ENCODE assay signal across 1 cellular context in the genomic region with DNA sequence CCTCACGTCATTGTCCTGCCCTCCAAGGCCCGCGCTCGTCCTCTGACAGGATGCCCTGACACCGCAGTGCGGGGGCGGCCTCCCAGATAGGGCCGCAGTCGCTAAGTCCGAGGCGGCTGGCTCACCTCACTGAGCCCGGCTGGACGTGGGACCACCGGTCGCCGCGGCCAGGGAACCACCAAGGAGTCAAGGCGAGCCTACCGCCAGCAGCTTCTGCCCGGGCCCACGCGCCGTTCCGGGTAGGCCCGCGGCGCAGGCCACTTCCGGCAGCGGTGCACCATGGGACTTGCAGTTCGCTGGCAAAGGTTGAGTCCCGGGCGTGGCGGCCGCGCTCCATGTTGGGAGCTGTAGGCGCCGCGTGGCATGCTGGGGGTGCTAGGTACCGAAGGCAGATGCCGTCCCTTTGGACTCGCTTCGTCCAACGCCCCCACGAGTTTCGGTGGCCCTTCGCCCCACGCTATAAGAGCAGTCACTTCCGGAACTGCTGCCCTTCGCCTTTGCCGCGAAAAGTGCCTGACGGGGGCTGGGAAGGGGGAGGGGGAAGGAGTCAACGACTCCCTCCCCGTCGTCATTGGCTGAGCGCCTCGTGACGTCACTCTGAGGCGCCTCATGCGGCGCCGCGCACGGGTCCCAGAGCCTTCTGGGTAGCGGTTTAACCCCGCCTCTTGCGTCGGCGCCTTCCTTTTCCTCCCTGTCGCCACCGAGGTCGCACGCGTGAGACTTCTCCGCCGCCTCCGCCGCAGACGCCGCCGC.
TF ChIP-seq lines count a peak whose summit lies in the region.

A gene (plus strand): TSS at position 681 of the 753 bp plus-strand sequence. CDS start 268 bp downstream, outside the sequence.

TF ChIP-seq in K562, 482 proteins besides CTCF, POLR2A, EP300 and RAD21 (continued from another document and continues in another):
- TF ChIP-seq, protein P1, sequence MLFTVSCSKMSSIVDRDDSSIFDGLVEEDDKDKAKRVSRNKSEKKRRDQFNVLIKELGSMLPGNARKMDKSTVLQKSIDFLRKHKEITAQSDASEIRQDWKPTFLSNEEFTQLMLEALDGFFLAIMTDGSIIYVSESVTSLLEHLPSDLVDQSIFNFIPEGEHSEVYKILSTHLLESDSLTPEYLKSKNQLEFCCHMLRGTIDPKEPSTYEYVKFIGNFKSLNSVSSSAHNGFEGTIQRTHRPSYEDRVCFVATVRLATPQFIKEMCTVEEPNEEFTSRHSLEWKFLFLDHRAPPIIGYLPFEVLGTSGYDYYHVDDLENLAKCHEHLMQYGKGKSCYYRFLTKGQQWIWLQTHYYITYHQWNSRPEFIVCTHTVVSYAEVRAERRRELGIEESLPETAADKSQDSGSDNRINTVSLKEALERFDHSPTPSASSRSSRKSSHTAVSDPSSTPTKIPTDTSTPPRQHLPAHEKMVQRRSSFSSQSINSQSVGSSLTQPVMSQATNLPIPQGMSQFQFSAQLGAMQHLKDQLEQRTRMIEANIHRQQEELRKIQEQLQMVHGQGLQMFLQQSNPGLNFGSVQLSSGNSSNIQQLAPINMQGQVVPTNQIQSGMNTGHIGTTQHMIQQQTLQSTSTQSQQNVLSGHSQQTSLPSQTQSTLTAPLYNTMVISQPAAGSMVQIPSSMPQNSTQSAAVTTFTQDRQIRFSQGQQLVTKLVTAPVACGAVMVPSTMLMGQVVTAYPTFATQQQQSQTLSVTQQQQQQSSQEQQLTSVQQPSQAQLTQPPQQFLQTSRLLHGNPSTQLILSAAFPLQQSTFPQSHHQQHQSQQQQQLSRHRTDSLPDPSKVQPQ (CRISPR knock-in tag; IDR thresholded peaks at IDR 0.05; ENCODE audit: borderline replicate concordance) = no peak
- TF ChIP-seq, protein P2, sequence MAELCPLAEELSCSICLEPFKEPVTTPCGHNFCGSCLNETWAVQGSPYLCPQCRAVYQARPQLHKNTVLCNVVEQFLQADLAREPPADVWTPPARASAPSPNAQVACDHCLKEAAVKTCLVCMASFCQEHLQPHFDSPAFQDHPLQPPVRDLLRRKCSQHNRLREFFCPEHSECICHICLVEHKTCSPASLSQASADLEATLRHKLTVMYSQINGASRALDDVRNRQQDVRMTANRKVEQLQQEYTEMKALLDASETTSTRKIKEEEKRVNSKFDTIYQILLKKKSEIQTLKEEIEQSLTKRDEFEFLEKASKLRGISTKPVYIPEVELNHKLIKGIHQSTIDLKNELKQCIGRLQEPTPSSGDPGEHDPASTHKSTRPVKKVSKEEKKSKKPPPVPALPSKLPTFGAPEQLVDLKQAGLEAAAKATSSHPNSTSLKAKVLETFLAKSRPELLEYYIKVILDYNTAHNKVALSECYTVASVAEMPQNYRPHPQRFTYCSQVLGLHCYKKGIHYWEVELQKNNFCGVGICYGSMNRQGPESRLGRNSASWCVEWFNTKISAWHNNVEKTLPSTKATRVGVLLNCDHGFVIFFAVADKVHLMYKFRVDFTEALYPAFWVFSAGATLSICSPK (IDR thresholded peaks at IDR 0.05; ENCODE audit: borderline replicate concordance) = no peak
- TF ChIP-seq C11orf30 (IDR thresholded peaks at IDR 0.05; ENCODE audit: low read depth) (peak; percentile 95), SREBF1 (IDR thresholded peaks at IDR 0.05; ENCODE audit: borderline replicate concordance, low read depth, low read length) (no peak), BRD9 (IDR thresholded peaks at IDR 0.05; ENCODE audit: low read depth, partially characterized antibody) (no peak), WHSC1 (IDR thresholded peaks at IDR 0.05; ENCODE audit: low read length) (no peak), SAFB (IDR thresholded peaks at IDR 0.05; ENCODE audit: borderline replicate concordance, low read depth, low read length) (no peak; the same call in 1 of the 2 replicates), HOXB6 (CRISPR knock-in tag; IDR thresholded peaks at IDR 0.05; ENCODE audit: borderline replicate concordance) (no peak), FOXA1 (IDR thresholded peaks at IDR 0.05; ENCODE audit: borderline replicate concordance) (no peak), SETDB1 (IDR thresholded peaks at IDR 0.05; ENCODE audit: low read length) (peak; percentile 50), SMARCC2 (IDR thresholded peaks at IDR 0.05; ENCODE audit: low read depth) (no peak), MCM2 (IDR thresholded peaks at IDR 0.05; ENCODE audit: low read depth) (no peak), HEY1 (CRISPR knock-in tag; IDR thresholded peaks at IDR 0.05; ENCODE audit: borderline replicate concordance) (no peak), MTA1 (IDR thresholded peaks at IDR 0.05; ENCODE audit: borderline replicate concordance) (peak; percentile 99), ZFX (CRISPR knock-in tag; IDR thresholded peaks at IDR 0.05) (peak; percentile 100), ZNF445 (CRISPR knock-in tag; IDR thresholded peaks at IDR 0.05; ENCODE audit: low read depth) (no peak), RBM15 (IDR thresholded peaks at IDR 0.05; ENCODE audit: insufficient read depth, low read length) (no peak), NUFIP1 (IDR thresholded peaks at IDR 0.05; ENCODE audit: partially characterized antibody) (no peak), MAZ (CRISPR knock-in tag; conservative IDR thresholded peaks at IDR 0.05 in 1 of 2, IDR thresholded peaks at IDR 0.05 in 1 of 2) (peak; percentile 91 to 98), HNRNPLL (IDR thresholded peaks at IDR 0.05; ENCODE audit: low read depth, low read length, poor library complexity, severe bottlenecking) (peak; percentile 61), ETV6 (IDR thresholded peaks at IDR 0.05; ENCODE audit: borderline replicate concordance in 1 of 2, low read depth in 2 of 2, low read length in 1 of 2) (no peak), ETV6 (CRISPR knock-in tag; IDR thresholded peaks at IDR 0.05; ENCODE audit: borderline replicate concordance) (no peak), POLR2AphosphoS5 (IDR thresholded peaks at IDR 0.05; ENCODE audit: control insufficient read depth, insufficient read depth, low read depth, low read length) (peak; percentile 95), RBM22 (IDR thresholded peaks at IDR 0.05; ENCODE audit: low read depth, low read length, poor library complexity, severe bottlenecking) (no peak), ZNF707 (CRISPR knock-in tag; conservative IDR thresholded peaks at IDR 0.05) (no peak), SPI1 (IDR thresholded peaks at IDR 0.05; ENCODE audit: borderline replicate concordance, low read depth, low read length) (peak; percentile 43), ETV5 (CRISPR knock-in tag; IDR thresholded peaks at IDR 0.05; ENCODE audit: low read depth) (peak; percentile 94), ZNF175 (CRISPR knock-in tag; IDR thresholded peaks at IDR 0.05; ENCODE audit: low read depth) (0 out of 2 replicates have a peak, but pooled peaks have one; percentile 33), ZNF253 (CRISPR knock-in tag; conservative IDR thresholded peaks at IDR 0.05) (no peak), ZSCAN29 (IDR thresholded peaks at IDR 0.05) (0 out of 2 replicates have a peak, but pooled peaks have one; percentile 32)
- TF ChIP-seq, protein P3, sequence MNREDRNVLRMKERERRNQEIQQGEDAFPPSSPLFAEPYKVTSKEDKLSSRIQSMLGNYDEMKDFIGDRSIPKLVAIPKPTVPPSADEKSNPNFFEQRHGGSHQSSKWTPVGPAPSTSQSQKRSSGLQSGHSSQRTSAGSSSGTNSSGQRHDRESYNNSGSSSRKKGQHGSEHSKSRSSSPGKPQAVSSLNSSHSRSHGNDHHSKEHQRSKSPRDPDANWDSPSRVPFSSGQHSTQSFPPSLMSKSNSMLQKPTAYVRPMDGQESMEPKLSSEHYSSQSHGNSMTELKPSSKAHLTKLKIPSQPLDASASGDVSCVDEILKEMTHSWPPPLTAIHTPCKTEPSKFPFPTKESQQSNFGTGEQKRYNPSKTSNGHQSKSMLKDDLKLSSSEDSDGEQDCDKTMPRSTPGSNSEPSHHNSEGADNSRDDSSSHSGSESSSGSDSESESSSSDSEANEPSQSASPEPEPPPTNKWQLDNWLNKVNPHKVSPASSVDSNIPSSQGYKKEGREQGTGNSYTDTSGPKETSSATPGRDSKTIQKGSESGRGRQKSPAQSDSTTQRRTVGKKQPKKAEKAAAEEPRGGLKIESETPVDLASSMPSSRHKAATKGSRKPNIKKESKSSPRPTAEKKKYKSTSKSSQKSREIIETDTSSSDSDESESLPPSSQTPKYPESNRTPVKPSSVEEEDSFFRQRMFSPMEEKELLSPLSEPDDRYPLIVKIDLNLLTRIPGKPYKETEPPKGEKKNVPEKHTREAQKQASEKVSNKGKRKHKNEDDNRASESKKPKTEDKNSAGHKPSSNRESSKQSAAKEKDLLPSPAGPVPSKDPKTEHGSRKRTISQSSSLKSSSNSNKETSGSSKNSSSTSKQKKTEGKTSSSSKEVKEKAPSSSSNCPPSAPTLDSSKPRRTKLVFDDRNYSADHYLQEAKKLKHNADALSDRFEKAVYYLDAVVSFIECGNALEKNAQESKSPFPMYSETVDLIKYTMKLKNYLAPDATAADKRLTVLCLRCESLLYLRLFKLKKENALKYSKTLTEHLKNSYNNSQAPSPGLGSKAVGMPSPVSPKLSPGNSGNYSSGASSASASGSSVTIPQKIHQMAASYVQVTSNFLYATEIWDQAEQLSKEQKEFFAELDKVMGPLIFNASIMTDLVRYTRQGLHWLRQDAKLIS (CRISPR knock-in tag; IDR thresholded peaks at IDR 0.05) = peak; percentile 74; the same call in 1 of the 2 replicates
- TF ChIP-seq, protein P4, sequence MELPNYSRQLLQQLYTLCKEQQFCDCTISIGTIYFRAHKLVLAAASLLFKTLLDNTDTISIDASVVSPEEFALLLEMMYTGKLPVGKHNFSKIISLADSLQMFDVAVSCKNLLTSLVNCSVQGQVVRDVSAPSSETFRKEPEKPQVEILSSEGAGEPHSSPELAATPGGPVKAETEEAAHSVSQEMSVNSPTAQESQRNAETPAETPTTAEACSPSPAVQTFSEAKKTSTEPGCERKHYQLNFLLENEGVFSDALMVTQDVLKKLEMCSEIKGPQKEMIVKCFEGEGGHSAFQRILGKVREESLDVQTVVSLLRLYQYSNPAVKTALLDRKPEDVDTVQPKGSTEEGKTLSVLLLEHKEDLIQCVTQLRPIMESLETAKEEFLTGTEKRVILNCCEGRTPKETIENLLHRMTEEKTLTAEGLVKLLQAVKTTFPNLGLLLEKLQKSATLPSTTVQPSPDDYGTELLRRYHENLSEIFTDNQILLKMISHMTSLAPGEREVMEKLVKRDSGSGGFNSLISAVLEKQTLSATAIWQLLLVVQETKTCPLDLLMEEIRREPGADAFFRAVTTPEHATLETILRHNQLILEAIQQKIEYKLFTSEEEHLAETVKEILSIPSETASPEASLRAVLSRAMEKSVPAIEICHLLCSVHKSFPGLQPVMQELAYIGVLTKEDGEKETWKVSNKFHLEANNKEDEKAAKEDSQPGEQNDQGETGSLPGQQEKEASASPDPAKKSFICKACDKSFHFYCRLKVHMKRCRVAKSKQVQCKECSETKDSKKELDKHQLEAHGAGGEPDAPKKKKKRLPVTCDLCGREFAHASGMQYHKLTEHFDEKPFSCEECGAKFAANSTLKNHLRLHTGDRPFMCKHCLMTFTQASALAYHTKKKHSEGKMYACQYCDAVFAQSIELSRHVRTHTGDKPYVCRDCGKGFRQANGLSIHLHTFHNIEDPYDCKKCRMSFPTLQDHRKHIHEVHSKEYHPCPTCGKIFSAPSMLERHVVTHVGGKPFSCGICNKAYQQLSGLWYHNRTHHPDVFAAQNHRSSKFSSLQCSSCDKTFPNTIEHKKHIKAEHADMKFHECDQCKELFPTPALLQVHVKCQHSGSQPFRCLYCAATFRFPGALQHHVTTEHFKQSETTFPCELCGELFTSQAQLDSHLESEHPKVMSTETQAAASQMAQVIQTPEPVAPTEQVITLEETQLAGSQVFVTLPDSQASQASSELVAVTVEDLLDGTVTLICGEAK (IDR thresholded peaks at IDR 0.05) = peak; percentile 96
- TF ChIP-seq, protein P4 (CRISPR knock-in tag; IDR thresholded peaks at IDR 0.05) = no peak
- TF ChIP-seq, protein P5, sequence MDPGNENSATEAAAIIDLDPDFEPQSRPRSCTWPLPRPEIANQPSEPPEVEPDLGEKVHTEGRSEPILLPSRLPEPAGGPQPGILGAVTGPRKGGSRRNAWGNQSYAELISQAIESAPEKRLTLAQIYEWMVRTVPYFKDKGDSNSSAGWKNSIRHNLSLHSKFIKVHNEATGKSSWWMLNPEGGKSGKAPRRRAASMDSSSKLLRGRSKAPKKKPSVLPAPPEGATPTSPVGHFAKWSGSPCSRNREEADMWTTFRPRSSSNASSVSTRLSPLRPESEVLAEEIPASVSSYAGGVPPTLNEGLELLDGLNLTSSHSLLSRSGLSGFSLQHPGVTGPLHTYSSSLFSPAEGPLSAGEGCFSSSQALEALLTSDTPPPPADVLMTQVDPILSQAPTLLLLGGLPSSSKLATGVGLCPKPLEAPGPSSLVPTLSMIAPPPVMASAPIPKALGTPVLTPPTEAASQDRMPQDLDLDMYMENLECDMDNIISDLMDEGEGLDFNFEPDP (CRISPR knock-in tag; IDR thresholded peaks at IDR 0.05) = no peak
- TF ChIP-seq, protein P6, sequence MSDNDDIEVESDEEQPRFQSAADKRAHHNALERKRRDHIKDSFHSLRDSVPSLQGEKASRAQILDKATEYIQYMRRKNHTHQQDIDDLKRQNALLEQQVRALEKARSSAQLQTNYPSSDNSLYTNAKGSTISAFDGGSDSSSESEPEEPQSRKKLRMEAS (CRISPR knock-in tag; IDR thresholded peaks at IDR 0.05) = peak; percentile 96
- TF ChIP-seq, protein P7, sequence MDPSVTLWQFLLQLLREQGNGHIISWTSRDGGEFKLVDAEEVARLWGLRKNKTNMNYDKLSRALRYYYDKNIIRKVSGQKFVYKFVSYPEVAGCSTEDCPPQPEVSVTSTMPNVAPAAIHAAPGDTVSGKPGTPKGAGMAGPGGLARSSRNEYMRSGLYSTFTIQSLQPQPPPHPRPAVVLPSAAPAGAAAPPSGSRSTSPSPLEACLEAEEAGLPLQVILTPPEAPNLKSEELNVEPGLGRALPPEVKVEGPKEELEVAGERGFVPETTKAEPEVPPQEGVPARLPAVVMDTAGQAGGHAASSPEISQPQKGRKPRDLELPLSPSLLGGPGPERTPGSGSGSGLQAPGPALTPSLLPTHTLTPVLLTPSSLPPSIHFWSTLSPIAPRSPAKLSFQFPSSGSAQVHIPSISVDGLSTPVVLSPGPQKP (CRISPR knock-in tag; IDR thresholded peaks at IDR 0.05) = no peak
